ENCODE assay signal across 8 cellular contexts in the genomic region with DNA sequence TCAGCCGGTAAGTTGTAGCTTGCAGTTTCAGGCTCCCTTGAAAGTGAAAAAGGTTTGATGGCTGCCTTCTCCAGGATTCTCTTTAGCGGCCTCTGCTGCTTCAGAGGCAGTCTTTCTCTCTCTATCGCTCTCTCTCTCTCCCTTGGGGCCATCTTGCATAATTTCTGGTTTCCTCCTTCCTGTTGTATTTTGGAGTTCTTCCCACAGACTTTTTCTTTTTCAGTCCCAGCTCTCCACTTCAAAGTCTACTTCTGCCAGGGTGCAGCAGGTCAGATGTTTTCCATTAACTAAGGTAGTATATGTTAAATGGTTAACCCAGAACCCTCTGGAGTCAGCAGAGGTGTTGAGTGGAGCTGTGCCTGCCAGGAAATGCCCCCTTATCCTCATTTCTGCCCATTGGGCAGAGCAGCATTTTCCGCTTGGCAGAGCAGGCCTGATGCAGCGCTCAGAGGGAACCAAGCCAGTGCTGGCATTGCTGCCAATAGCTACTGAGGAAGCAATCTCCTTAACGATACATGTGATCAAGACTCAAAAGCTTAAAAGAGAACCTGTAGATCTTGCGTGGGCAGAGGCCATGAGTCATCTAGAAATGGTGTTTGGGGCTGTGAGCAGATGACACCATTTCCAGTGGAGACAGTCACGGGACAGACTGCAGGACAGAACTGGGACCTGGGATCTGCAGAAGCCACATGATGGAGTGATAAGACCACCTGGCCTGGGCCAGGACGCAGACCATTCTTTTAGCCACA. TPM values are rescaled to one million over a fixed set of nuclear protein-coding genes. Genes with fewer than 3 reads are reported as not detected.
DNase-seq lines count a peak whose midpoint lies in the region; ATAC-seq and TF ChIP-seq lines count a peak whose summit lies in the region.

No MANE protein-coding gene starts in this region.

- H2AFZ ChIP-seq in OCI-LY3 (ENCODE audit: low read depth, low read length) = peak overlapping the region; percentile 69; the same call in 1 of the 2 replicates

- H3K27ac Mint-ChIP-seq in dendritic cell treated with granulocyte-macrophage colony-stimulating factor and Interleukin-4, amounts not matched to agents 40 ng/mL and 50 ng/mL, for 4 days = peak overlapping the region; percentile 84

- peak; percentile 87 for DNase-seq in AML-193 (lab: John Stamatoyannopoulos, UW)
- peak; percentile 88 for DNase-seq in mesenteric fat pad (ENCODE audit: low spot score)
- peak; percentile 66 to 80 for DNase-seq in tibial artery
- no peak for DNase-seq in DMS53 treated with DMSO at 0.1 percent for 48 hours (lab: John Stamatoyannopoulos, UW; ENCODE audit: unreplicated experiment)

- intact Hi-C loops in dendritic cell treated with granulocyte-macrophage colony-stimulating factor and Interleukin-4, amounts not matched to agents 40 ng/mL and 50 ng/mL, for 4 days (cut with micrococcal nuclease) = no loop called here
- intact Hi-C loops in tibial artery (cut with DNase I; ENCODE audit: low total_unique reads) = no loop called here

- no peak overlapping the region for H3K4me2 ChIP-seq in OCI-LY3 (ENCODE audit: low read length)

- H3K27me3 Mint-ChIP-seq in dendritic cell treated with granulocyte-macrophage colony-stimulating factor and Interleukin-4, amounts not matched to agents 40 ng/mL and 50 ng/mL, for 4 days = no peaks in the 10 kb centered on the region

- H3K9me3 Mint-ChIP-seq in dendritic cell treated with granulocyte-macrophage colony-stimulating factor and Interleukin-4, amounts not matched to agents 40 ng/mL and 50 ng/mL, for 4 days = no peaks in the 10 kb centered on the region

- H3K27ac ChIP-seq in OCI-LY3 (ENCODE audit: low read length) (no peak overlapping the region), tibial artery (peak overlapping the region; percentile 26 to 47)

- peaks cover 5% of the 10 kb centered on the region for H3K4me1 ChIP-seq in OCI-LY3 (ENCODE audit: low read length)
- peaks cover 0 to 26% (median 9%) of the 10 kb centered on the region in 4 donors for H3K4me1 ChIP-seq in tibial artery

- H3K4me3 ChIP-seq in OCI-LY3 (ENCODE audit: low read length) (no peak overlapping the region), tibial artery (no peak overlapping the region)

- no peaks in the 10 kb centered on the region for H4K20me1 ChIP-seq in OCI-LY3 (ENCODE audit: insufficient read depth, low read length)

- H3K36me3 ChIP-seq in OCI-LY3 (replicated peaks; ENCODE audit: low read depth, low read length) = no peaks in the 10 kb centered on the region
- no peaks in the 10 kb centered on the region for H3K36me3 ChIP-seq in tibial artery

- peaks cover 45% of the 10 kb centered on the region for H3K4me1 Mint-ChIP-seq in dendritic cell treated with granulocyte-macrophage colony-stimulating factor and Interleukin-4, amounts not matched to agents 40 ng/mL and 50 ng/mL, for 4 days (ENCODE audit: low read depth)

- H3K4me3 Mint-ChIP-seq in dendritic cell treated with granulocyte-macrophage colony-stimulating factor and Interleukin-4, amounts not matched to agents 40 ng/mL and 50 ng/mL, for 4 days = no peak overlapping the region

- no peaks in the 10 kb centered on the region for H3K9me3 ChIP-seq in OCI-LY3 (ENCODE audit: insufficient read depth, low read length)
- H3K9me3 ChIP-seq in tibial artery = no peaks in the 10 kb centered on the region

- ATAC-seq in GM18517 (IDR thresholded peaks at IDR 0.05; ENCODE audit: unreplicated experiment) (peak; percentile 87), HG02943 (IDR thresholded peaks at IDR 0.05; ENCODE audit: low read depth, unreplicated experiment) (peak; percentile 68)

- no peaks in the 10 kb centered on the region for H3K27me3 ChIP-seq in OCI-LY3 (ENCODE audit: low read depth, low read length)
- H3K27me3 ChIP-seq in tibial artery = no peaks in the 10 kb centered on the region

- no peaks in the 10 kb centered on the region for H3K36me3 Mint-ChIP-seq in dendritic cell treated with granulocyte-macrophage colony-stimulating factor and Interleukin-4, amounts not matched to agents 40 ng/mL and 50 ng/mL, for 4 days (ENCODE audit: low read depth)

- H3K9ac ChIP-seq in OCI-LY3 (ENCODE audit: low read length) = no peak overlapping the region

- TF ChIP-seq CTCF in OCI-LY3 (IDR thresholded peaks at IDR 0.05; ENCODE audit: low read depth, low read length) (no peak), tibial artery (IDR thresholded peaks at IDR 0.05) (no peak)

- H3K79me2 ChIP-seq in OCI-LY3 (ENCODE audit: low read length) = no peaks in the 10 kb centered on the region

RNA-seq across cellular contexts. Expression of gene DBI, which starts 20.8 kb away (rescaled TPM):
- total RNA-seq in mesenteric fat pad = 268 TPM

RNA-seq across cellular contexts. Expression of gene C2orf76, which starts 20.9 kb away (rescaled TPM):
- total RNA-seq in mesenteric fat pad = 12.5 TPM

RNA-seq across cellular contexts. Expression of gene TMEM37, which starts 44.1 kb away (rescaled TPM):
- total RNA-seq in mesenteric fat pad = 56.4 TPM
